Comparison of ENCODE assay signal across 31 cellular contexts in genomic region chr6:45371924-45372582, GRCh38. TPM values are rescaled to one million over a fixed set of nuclear protein-coding genes. Genes with fewer than 3 reads are reported as not detected.
DNase-seq lines count a peak whose midpoint lies in the region; ATAC-seq, FAIRE-seq and TF ChIP-seq lines count a peak whose summit lies in the region.
"Had no signal": no experiment of that assay in that cellular context is flagged by ENCODE, and none has a peak within 500 bp of the region (broad histone marks: within the 10 kb centered on the region; RNA-seq: fewer than 3 reads in every experiment).

No MANE protein-coding gene starts in this region.

- DNase-seq in activated CD4-positive, alpha-beta T cell treated with anti-CD3 and anti-CD28 coated beads, Interleukin-2, amount 10 ng/mL, durations not matched to agents 24 days and 14 days = peak; percentile 43
- no peak for DNase-seq in activated CD4-positive, alpha-beta T cell treated with anti-CD3 and anti-CD28 coated beads for 48 hours
- DNase-seq in fibroblast of villous mesenchyme (ENCODE audit: low read depth) (peak; percentile 63), omental fat pad (ENCODE audit: low spot score) (no peak)
- DNase-seq in CD8-positive, alpha-beta T cell = no peak
- DNase-seq in activated CD8-positive, alpha-beta memory T cell treated with anti-CD3 and anti-CD28 coated beads for 24 hours = no peak
- DNase-seq: activated B cell treated with CpG ODN at 0.5 μM for 24 hours; CD4-positive, CD25-positive, alpha-beta regulatory T cell; central memory CD4-positive, alpha-beta T cell; DND-41; foreskin keratinocyte; head of caudate nucleus; islet precursor cell; KG1; MV-4-11; NCI-H146; NCI-H345; Right ventricle myocardium superior; stimulated activated naive CD4-positive, alpha-beta T cell; upper lobe of right lung had no signal

- H3K4me2 ChIP-seq in Loucy (ENCODE audit: low read depth, low read length, poor library complexity, severe bottlenecking) = peak overlapping the region; percentile 38
- H3K4me2 ChIP-seq: A549, neural progenitor cell had no signal

- no peak for ATAC-seq in omental fat pad (ENCODE audit: low FRiP score)
- no peak for ATAC-seq in CD8-positive, alpha-beta T cell
- ATAC-seq: A549, esophagus mucosa, foreskin keratinocyte, SK-N-SH treated with all-trans-retinoic acid at 6 μM for 48 hours, upper lobe of right lung had no signal

- no peaks in the 10 kb centered on the region for H3K27me3 ChIP-seq in Loucy (ENCODE audit: insufficient read depth, low read length, poor library complexity, severe bottlenecking)
- H3K27me3 ChIP-seq in CD8-positive, alpha-beta T cell (ENCODE audit: insufficient read depth, low read length) = no peaks in the 10 kb centered on the region
- H3K27me3 ChIP-seq: foreskin keratinocyte, neural progenitor cell, upper lobe of right lung had no signal

- H3K4me3 ChIP-seq in Loucy (ENCODE audit: low read length, poor library complexity, severe bottlenecking) (no peak overlapping the region), fibroblast of villous mesenchyme (ENCODE audit: low read depth, low read length) (no peak overlapping the region)
- no peak overlapping the region for H3K4me3 ChIP-seq in CD8-positive, alpha-beta T cell (ENCODE audit: low read depth, low read length)
- H3K4me3 ChIP-seq: A549, neural progenitor cell, upper lobe of right lung had no signal

- no peak overlapping the region for H3K27ac Mint-ChIP-seq in activated CD4-positive, alpha-beta T cell treated with anti-CD3 and anti-CD28 coated beads, Interleukin-2, amount 10 ng/mL, durations not matched to agents 24 days and 14 days
- H3K27ac Mint-ChIP-seq in CD8-positive, alpha-beta T cell = no peak overlapping the region
- H3K27ac Mint-ChIP-seq: activated B cell treated with CpG ODN at 0.5 μM for 24 hours; activated T-helper 1 cell treated with anti-CD3 and anti-CD28 coated beads, Interleukin-12 subunit alpha, Interleukin-12 subunit beta, Interleukin-2, Interleukin-4 antibody, amounts not matched to agents 30 ng/mL and 10 ng/mL and 1 ng/mL, durations not matched to agents 14 hours and 24 hours and 36 hours; CD4-positive, CD25-positive, alpha-beta regulatory T cell; neural progenitor cell; T-helper 1 cell treated with Interleukin-12 subunit alpha and Interleukin-12 subunit beta and Interleukin-4 antibody, amounts not matched to agents 30 μg/mL and 1 μg/mL, for 36 hours had no signal

- intact Hi-C loops in activated CD4-positive, alpha-beta T cell treated with anti-CD3 and anti-CD28 coated beads, Interleukin-2, amount 10 ng/mL, durations not matched to agents 24 days and 14 days (cut with micrococcal nuclease) = no loop called here
- intact Hi-C loops in CD8-positive, alpha-beta T cell (cut with DNase I, micrococcal nuclease) = no loop called here

- FAIRE-seq in A204.1 (lab: Jason Lieb, UNC) = peak; percentile 57
- FAIRE-seq: A549, D721Med, H1, small intestine had no signal

- H3K9me3 ChIP-seq in Loucy (ENCODE audit: insufficient read depth, low read depth, low read length) = no peaks in the 10 kb centered on the region
- H3K9me3 ChIP-seq in CD8-positive, alpha-beta T cell (ENCODE audit: low read length) = no peaks in the 10 kb centered on the region
- H3K9me3 ChIP-seq: A549, upper lobe of right lung had no signal

- peaks cover 16% of the 10 kb centered on the region for H3K4me1 Mint-ChIP-seq in activated CD4-positive, alpha-beta T cell treated with anti-CD3 and anti-CD28 coated beads, Interleukin-2, amount 10 ng/mL, durations not matched to agents 24 days and 14 days
- peaks cover 42% of the 10 kb centered on the region for H3K4me1 Mint-ChIP-seq in CD8-positive, alpha-beta T cell (ENCODE audit: low read depth)

- POLR2A ChIA-PET in CD8-positive, alpha-beta T cell (lab: Charles Lee) = no interaction called here

- H3F3A ChIP-seq in Loucy (ENCODE audit: low read depth) = no peaks in the 10 kb centered on the region

- H3K4me1 ChIP-seq in Loucy (ENCODE audit: insufficient read depth, low read length, poor library complexity, severe bottlenecking) = peaks cover 47% of the 10 kb centered on the region
- H3K4me1 ChIP-seq in CD8-positive, alpha-beta T cell (ENCODE audit: insufficient read depth, low read length) = peaks cover 3% of the 10 kb centered on the region

- H3K9me3 Mint-ChIP-seq in activated CD4-positive, alpha-beta T cell treated with anti-CD3 and anti-CD28 coated beads, Interleukin-2, amount 10 ng/mL, durations not matched to agents 24 days and 14 days = peaks cover 6% of the 10 kb centered on the region
- no peaks in the 10 kb centered on the region for H3K9me3 Mint-ChIP-seq in CD8-positive, alpha-beta T cell
- H3K9me3 Mint-ChIP-seq: activated B cell treated with CpG ODN at 0.5 μM for 24 hours; activated T-helper 1 cell treated with anti-CD3 and anti-CD28 coated beads, Interleukin-12 subunit alpha, Interleukin-12 subunit beta, Interleukin-2, Interleukin-4 antibody, amounts not matched to agents 30 ng/mL and 10 ng/mL and 1 ng/mL, durations not matched to agents 14 hours and 24 hours and 36 hours; neural progenitor cell; T-helper 1 cell treated with Interleukin-12 subunit alpha and Interleukin-12 subunit beta and Interleukin-4 antibody, amounts not matched to agents 30 μg/mL and 1 μg/mL, for 36 hours had no signal

- CTCF ChIA-PET in CD8-positive, alpha-beta T cell (lab: Charles Lee) = no interaction called here

- H3K27me3 Mint-ChIP-seq in activated CD4-positive, alpha-beta T cell treated with anti-CD3 and anti-CD28 coated beads, Interleukin-2, amount 10 ng/mL, durations not matched to agents 24 days and 14 days = no peaks in the 10 kb centered on the region
- H3K27me3 Mint-ChIP-seq in CD8-positive, alpha-beta T cell (ENCODE audit: low read depth) = no peaks in the 10 kb centered on the region
- H3K27me3 Mint-ChIP-seq: activated B cell treated with CpG ODN at 0.5 μM for 24 hours; CD4-positive, CD25-positive, alpha-beta regulatory T cell had no signal

- TF ChIP-seq CTCF in Loucy (conservative IDR thresholded peaks at IDR 0.05; ENCODE audit: low read length) (no peak), fibroblast of villous mesenchyme (IDR thresholded peaks at IDR 0.05; ENCODE audit: insufficient read depth, low read depth, low read length) (no peak), omental fat pad (IDR thresholded peaks at IDR 0.05) (no peak)
- TF ChIP-seq CTCF in CD8-positive, alpha-beta T cell (IDR thresholded peaks at IDR 0.05) = no peak

- H3K27ac ChIP-seq in CD8-positive, alpha-beta T cell (ENCODE audit: low read depth, low read length) = no peak overlapping the region
- H3K27ac ChIP-seq: A549, foreskin keratinocyte, neural progenitor cell, upper lobe of right lung had no signal

- H4K20me1 ChIP-seq in Loucy (ENCODE audit: insufficient read depth, low read length, poor library complexity, severe bottlenecking) = no peaks in the 10 kb centered on the region

- no peak overlapping the region for H3K9ac ChIP-seq in Loucy (ENCODE audit: low read depth, low read length, poor library complexity, severe bottlenecking)
- H3K9ac ChIP-seq: neural progenitor cell had no signal

- peaks cover 10% of the 10 kb centered on the region for H3K36me3 Mint-ChIP-seq in activated CD4-positive, alpha-beta T cell treated with anti-CD3 and anti-CD28 coated beads, Interleukin-2, amount 10 ng/mL, durations not matched to agents 24 days and 14 days (ENCODE audit: low read depth)
- peaks cover 13% of the 10 kb centered on the region for H3K36me3 Mint-ChIP-seq in CD8-positive, alpha-beta T cell
- H3K36me3 Mint-ChIP-seq: CD4-positive, CD25-positive, alpha-beta regulatory T cell; neural progenitor cell had no signal

- no peaks in the 10 kb centered on the region for H3K9me2 ChIP-seq in Loucy (replicated peaks; ENCODE audit: low read depth, low read length)

- no peak overlapping the region for H3K4me3 Mint-ChIP-seq in activated CD4-positive, alpha-beta T cell treated with anti-CD3 and anti-CD28 coated beads, Interleukin-2, amount 10 ng/mL, durations not matched to agents 24 days and 14 days
- H3K4me3 Mint-ChIP-seq in CD8-positive, alpha-beta T cell = no peak overlapping the region
- H3K4me3 Mint-ChIP-seq: activated B cell treated with CpG ODN at 0.5 μM for 24 hours; activated T-helper 1 cell treated with anti-CD3 and anti-CD28 coated beads, Interleukin-12 subunit alpha, Interleukin-12 subunit beta, Interleukin-2, Interleukin-4 antibody, amounts not matched to agents 30 ng/mL and 10 ng/mL and 1 ng/mL, durations not matched to agents 14 hours and 24 hours and 36 hours; CD4-positive, CD25-positive, alpha-beta regulatory T cell; neural progenitor cell; T-helper 1 cell treated with Interleukin-12 subunit alpha and Interleukin-12 subunit beta and Interleukin-4 antibody, amounts not matched to agents 30 μg/mL and 1 μg/mL, for 36 hours had no signal

- H2AFZ ChIP-seq in Loucy (ENCODE audit: low read length) = no peak overlapping the region
- H2AFZ ChIP-seq: neural progenitor cell had no signal

- no peaks in the 10 kb centered on the region for H3K36me3 ChIP-seq in Loucy (ENCODE audit: insufficient read depth, low read length)
- no peaks in the 10 kb centered on the region for H3K36me3 ChIP-seq in CD8-positive, alpha-beta T cell (ENCODE audit: insufficient read depth, low read length)
- H3K36me3 ChIP-seq: neural progenitor cell, upper lobe of right lung had no signal

- H3K79me2 ChIP-seq in Loucy (ENCODE audit: insufficient read depth, low read length) = peaks cover 38% of the 10 kb centered on the region

RNA-seq across cellular contexts. Expression of gene SUPT3H, which starts 5.7 kb away (rescaled TPM):
- total RNA-seq in activated CD4-positive, alpha-beta T cell treated with anti-CD3 and anti-CD28 coated beads, Interleukin-2, amount 10 ng/mL, durations not matched to agents 24 days and 14 days = 12.4 and 13.0 TPM in 2 replicates
- 7.8 and 10.0 TPM in 2 replicates for total RNA-seq in fibroblast of villous mesenchyme
- 1 to 10 TPM; 2.2 to 8.4 (median 5.2) TPM for total RNA-seq in omental fat pad
- 10 to 100 TPM in 1 of 2 experiments, 1 to 10 TPM in 1; 9.4 to 10.7 TPM for total RNA-seq in CD8-positive, alpha-beta T cell

RNA-seq across cellular contexts. Expression of gene RUNX2, which starts 43.9 kb away (rescaled TPM):
- 17.1 and 18.3 TPM in 2 replicates for total RNA-seq in activated CD4-positive, alpha-beta T cell treated with anti-CD3 and anti-CD28 coated beads, Interleukin-2, amount 10 ng/mL, durations not matched to agents 24 days and 14 days
- total RNA-seq in fibroblast of villous mesenchyme (8.6 and 9.7 TPM in 2 replicates), omental fat pad (1 to 10 TPM in 2 of 4 donors, under 1 TPM in 2; 0.65 to 2.4 (median 1.3) TPM)
- total RNA-seq in CD8-positive, alpha-beta T cell = 10 to 100 TPM; 11.7 to 13.8 TPM

Comparison
In these comparisons a context has a peak if more than half of its experiments do, and no peak if none do; other contexts are left out.
1. DNase-seq: peak in activated CD4-positive, alpha-beta T cell treated with anti-CD3 and anti-CD28 coated beads, Interleukin-2, amount 10 ng/mL, durations not matched to agents 24 days and 14 days (single experiment) and fibroblast of villous mesenchyme (single experiment); none in activated CD4-positive, alpha-beta T cell treated with anti-CD3 and anti-CD28 coated beads for 48 hours (single experiment), omental fat pad (single experiment), CD8-positive, alpha-beta T cell (0 of 7) and activated CD8-positive, alpha-beta memory T cell treated with anti-CD3 and anti-CD28 coated beads for 24 hours (single experiment).